In the genomic region with DNA sequence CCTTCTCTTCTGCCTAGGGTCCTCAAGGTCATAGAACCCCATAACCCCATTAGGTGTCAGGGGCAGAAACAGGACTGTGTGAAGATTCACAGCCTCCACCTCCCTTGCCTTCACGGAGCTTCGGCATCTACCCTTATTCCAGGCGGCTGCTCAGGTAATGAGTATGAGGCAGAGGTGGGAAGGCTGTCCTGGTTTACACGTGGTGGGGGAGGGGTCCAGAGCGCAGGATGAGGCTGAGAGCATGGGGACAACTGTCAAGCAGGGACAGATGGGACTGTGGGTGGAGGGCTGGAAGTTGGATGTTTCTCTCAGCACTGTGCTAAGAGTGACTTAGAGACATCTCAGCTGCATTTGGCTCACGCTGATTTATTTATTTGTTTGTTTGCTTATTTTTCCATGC, we compare ENCODE assay signal across 19 cellular contexts. TPM values are rescaled to one million over a fixed set of nuclear protein-coding genes. Genes with fewer than 3 reads are reported as not detected.
DNase-seq lines count a peak whose midpoint lies in the region; ATAC-seq and TF ChIP-seq lines count a peak whose summit lies in the region.
"Had no signal": no experiment of that assay in that cellular context is flagged by ENCODE, and none has a peak within 500 bp of the region (broad histone marks: within the 10 kb centered on the region; RNA-seq: fewer than 3 reads in every experiment).

No MANE protein-coding gene starts in this region.

- intact Hi-C loops in dendritic cell treated with granulocyte-macrophage colony-stimulating factor and Interleukin-4, amounts not matched to agents 40 ng/mL and 50 ng/mL, for 4 days (cut with micrococcal nuclease) = loop anchor here (10.0 kb wide), 2 partner anchors 53 to 123 kb away; partner anchors contain the start of gene GRK2
- intact Hi-C loops in activated CD4-positive, alpha-beta T cell treated with anti-CD3 and anti-CD28 coated beads for 36 hours (cut with DNase I, micrococcal nuclease) = no loop called here

- no peak overlapping the region for H3K4me3 Mint-ChIP-seq in activated T-cell treated with anti-CD3 and anti-CD28 coated beads, Interleukin-2, amount 50 U/mL, for 24 hours
- H3K4me3 Mint-ChIP-seq in dendritic cell treated with granulocyte-macrophage colony-stimulating factor and Interleukin-4, amounts not matched to agents 40 ng/mL and 50 ng/mL, for 4 days = no peak overlapping the region
- peak overlapping the region in 2 of 3 experiments; percentile 29 to 44 for H3K4me3 Mint-ChIP-seq in nephron
- H3K4me3 Mint-ChIP-seq in activated CD4-positive, alpha-beta T cell treated with anti-CD3 and anti-CD28 coated beads for 36 hours = no peak overlapping the region

- DNase-seq in activated T-cell treated with anti-CD3 and anti-CD28 coated beads, Interleukin-2, amount 50 U/mL, for 24 hours = no peak
- no peak for DNase-seq in activated T-cell treated with anti-CD3 and anti-CD28 coated beads, Interleukin-2, amount 50 U/mL, for 48 hours
- DNase-seq in activated CD4-positive, alpha-beta T cell treated with anti-CD3 and anti-CD28 coated beads for 36 hours = no peak
- no peak for DNase-seq in NCI-H526 treated with DMSO at 0.1 percent for 48 hours (lab: John Stamatoyannopoulos, UW)
- no peak for DNase-seq in NCI-H1436 treated with DMSO at 0.1 percent for 48 hours (lab: John Stamatoyannopoulos, UW)
- DNase-seq: 8988T; C1 segment of cervical spinal cord; DMS79; IMR-90; NCI-H1092 treated with DMSO at 0.1 percent for 48 hours; NCI-H1694; NCI-H2081; NCI-H446 treated with DMSO at 0.1 percent for 48 hours; NK-92 treated with Interleukin-12 subunit alpha and Interleukin-12 subunit beta, amount 100 ng/mL, for 24 hours; SIG-M5; SK-N-SH had no signal

- POLR2A ChIA-PET in activated CD4-positive, alpha-beta T cell treated with anti-CD3 and anti-CD28 coated beads for 36 hours (lab: Charles Lee) = no interaction called here

- no peaks in the 10 kb centered on the region for H3K27me3 Mint-ChIP-seq in activated T-cell treated with anti-CD3 and anti-CD28 coated beads, Interleukin-2, amount 50 U/mL, for 24 hours
- peaks cover 4% of the 10 kb centered on the region for H3K27me3 Mint-ChIP-seq in dendritic cell treated with granulocyte-macrophage colony-stimulating factor and Interleukin-4, amounts not matched to agents 40 ng/mL and 50 ng/mL, for 4 days
- H3K27me3 Mint-ChIP-seq in nephron (ENCODE audit: low read depth) = peaks cover 6% of the 10 kb centered on the region
- no peaks in the 10 kb centered on the region for H3K27me3 Mint-ChIP-seq in activated CD4-positive, alpha-beta T cell treated with anti-CD3 and anti-CD28 coated beads for 36 hours

- TF ChIP-seq CTCF in nephron (IDR thresholded peaks at IDR 0.05; ENCODE audit: unreplicated experiment in 3 of 3) = no peak

- no peak for ATAC-seq in activated CD4-positive, alpha-beta T cell treated with anti-CD3 and anti-CD28 coated beads for 36 hours
- ATAC-seq: Panc1 had no signal

- H3K9me3 Mint-ChIP-seq in activated T-cell treated with anti-CD3 and anti-CD28 coated beads, Interleukin-2, amount 50 U/mL, for 24 hours = no peaks in the 10 kb centered on the region
- no peaks in the 10 kb centered on the region for H3K9me3 Mint-ChIP-seq in dendritic cell treated with granulocyte-macrophage colony-stimulating factor and Interleukin-4, amounts not matched to agents 40 ng/mL and 50 ng/mL, for 4 days
- no peaks in the 10 kb centered on the region for H3K9me3 Mint-ChIP-seq in nephron
- no peaks in the 10 kb centered on the region for H3K9me3 Mint-ChIP-seq in activated CD4-positive, alpha-beta T cell treated with anti-CD3 and anti-CD28 coated beads for 36 hours (ENCODE audit: low read depth)

- H3K36me3 Mint-ChIP-seq in activated T-cell treated with anti-CD3 and anti-CD28 coated beads, Interleukin-2, amount 50 U/mL, for 24 hours (ENCODE audit: low read depth) = peaks cover 8% of the 10 kb centered on the region
- peaks cover 14% of the 10 kb centered on the region for H3K36me3 Mint-ChIP-seq in dendritic cell treated with granulocyte-macrophage colony-stimulating factor and Interleukin-4, amounts not matched to agents 40 ng/mL and 50 ng/mL, for 4 days (ENCODE audit: low read depth)
- no peaks in the 10 kb centered on the region for H3K36me3 Mint-ChIP-seq in nephron (ENCODE audit: low read depth)
- no peaks in the 10 kb centered on the region for H3K36me3 Mint-ChIP-seq in activated CD4-positive, alpha-beta T cell treated with anti-CD3 and anti-CD28 coated beads for 36 hours (ENCODE audit: low read depth)

- peaks cover 21% of the 10 kb centered on the region for H3K4me1 Mint-ChIP-seq in activated T-cell treated with anti-CD3 and anti-CD28 coated beads, Interleukin-2, amount 50 U/mL, for 24 hours (ENCODE audit: low read depth)
- H3K4me1 Mint-ChIP-seq in dendritic cell treated with granulocyte-macrophage colony-stimulating factor and Interleukin-4, amounts not matched to agents 40 ng/mL and 50 ng/mL, for 4 days (ENCODE audit: low read depth) = peaks cover 47% of the 10 kb centered on the region
- peaks cover 27% of the 10 kb centered on the region for H3K4me1 Mint-ChIP-seq in nephron
- peaks cover 21% of the 10 kb centered on the region for H3K4me1 Mint-ChIP-seq in activated CD4-positive, alpha-beta T cell treated with anti-CD3 and anti-CD28 coated beads for 36 hours

- H3K27ac Mint-ChIP-seq in activated T-cell treated with anti-CD3 and anti-CD28 coated beads, Interleukin-2, amount 50 U/mL, for 24 hours = peak overlapping the region; percentile 9
- peak overlapping the region; percentile 12 for H3K27ac Mint-ChIP-seq in dendritic cell treated with granulocyte-macrophage colony-stimulating factor and Interleukin-4, amounts not matched to agents 40 ng/mL and 50 ng/mL, for 4 days
- H3K27ac Mint-ChIP-seq in nephron = no peak overlapping the region
- no peak overlapping the region for H3K27ac Mint-ChIP-seq in activated CD4-positive, alpha-beta T cell treated with anti-CD3 and anti-CD28 coated beads for 36 hours

- CTCF ChIA-PET in activated CD4-positive, alpha-beta T cell treated with anti-CD3 and anti-CD28 coated beads for 36 hours (lab: Charles Lee) = interaction anchor here (0.5 to 20.0 kb wide), 8 partner anchors 9 to 71 kb away, joined by 3 to 445 read pairs (median 5); partner anchors contain the start of gene POLD4

RNA-seq across cellular contexts. Expression of gene RAD9A, which starts 4.3 kb away (rescaled TPM):
- total RNA-seq in activated CD4-positive, alpha-beta T cell treated with anti-CD3 and anti-CD28 coated beads for 36 hours = 10 to 100 TPM; 28.8 to 30.0 TPM

RNA-seq across cellular contexts. Expression of gene CLCF1, which starts 14.1 kb away (rescaled TPM):
- under 1 TPM; 0.09 to 0.27 TPM for total RNA-seq in activated CD4-positive, alpha-beta T cell treated with anti-CD3 and anti-CD28 coated beads for 36 hours

RNA-seq across cellular contexts. Expression of gene PPP1CA, which starts 14.1 kb away (rescaled TPM):
- total RNA-seq in activated CD4-positive, alpha-beta T cell treated with anti-CD3 and anti-CD28 coated beads for 36 hours = 100 to 1,000 TPM; 199 to 227 TPM

RNA-seq across cellular contexts. Expression of gene TBC1D10C, which starts 16.4 kb away (rescaled TPM):
- total RNA-seq in activated CD4-positive, alpha-beta T cell treated with anti-CD3 and anti-CD28 coated beads for 36 hours = 100 to 1,000 TPM in 1 of 2 experiments, 10 to 100 TPM in 1; 83.2 to 123 TPM

RNA-seq across cellular contexts. Expression of gene CARNS1, which starts 28.0 kb away (rescaled TPM):
- total RNA-seq in activated CD4-positive, alpha-beta T cell treated with anti-CD3 and anti-CD28 coated beads for 36 hours = 1 to 10 TPM; 1.5 to 1.6 TPM

Comparison
In these comparisons a context has a peak if more than half of its experiments do, and no peak if none do; other contexts are left out.
1. H3K27ac Mint-ChIP-seq: peak in activated T-cell treated with anti-CD3 and anti-CD28 coated beads, Interleukin-2, amount 50 U/mL, for 24 hours (single experiment) and dendritic cell treated with granulocyte-macrophage colony-stimulating factor and Interleukin-4, amounts not matched to agents 40 ng/mL and 50 ng/mL, for 4 days (single experiment); none in nephron (0 of 3) and activated CD4-positive, alpha-beta T cell treated with anti-CD3 and anti-CD28 coated beads for 36 hours (single experiment).
2. H3K4me3 Mint-ChIP-seq: peak in nephron (2 of 3); none in activated T-cell treated with anti-CD3 and anti-CD28 coated beads, Interleukin-2, amount 50 U/mL, for 24 hours (single experiment), dendritic cell treated with granulocyte-macrophage colony-stimulating factor and Interleukin-4, amounts not matched to agents 40 ng/mL and 50 ng/mL, for 4 days (single experiment) and activated CD4-positive, alpha-beta T cell treated with anti-CD3 and anti-CD28 coated beads for 36 hours (single experiment).